13 cellular contexts compared by ENCODE assay signal in the genomic region with DNA sequence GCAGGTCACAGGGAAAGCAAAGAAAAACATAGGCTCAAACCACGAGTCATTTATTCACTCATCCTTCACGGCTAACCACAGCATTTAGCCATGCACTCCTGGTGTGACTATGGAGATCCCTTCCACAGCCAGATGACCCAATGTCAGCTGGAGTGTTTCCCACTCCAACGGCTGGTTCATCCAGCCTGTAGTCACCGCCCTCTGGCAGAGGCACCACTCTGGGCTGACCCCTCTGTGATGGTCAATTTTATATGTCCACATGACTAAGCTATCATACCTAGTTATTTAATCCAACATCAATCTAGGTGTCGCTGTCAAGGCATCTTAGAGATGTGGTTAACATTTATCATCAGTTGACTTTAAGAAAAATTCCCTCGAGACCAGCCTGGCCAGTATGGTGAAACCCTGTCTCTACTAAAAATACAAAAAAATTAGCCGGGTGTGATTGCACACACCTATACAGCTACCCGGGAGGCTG. TPM values are rescaled to one million over a fixed set of nuclear protein-coding genes. Genes with fewer than 3 reads are reported as not detected.
A peak's percentile ranks its signal among the peaks of the same experiment; 100 is the strongest.
DNase-seq lines count a peak whose midpoint lies in the region; ATAC-seq and TF ChIP-seq lines count a peak whose summit lies in the region.
"Had no signal": no experiment of that assay in that cellular context is flagged by ENCODE, and none has a peak within 500 bp of the region (broad histone marks: within the 10 kb centered on the region; RNA-seq: fewer than 3 reads in every experiment).

No MANE protein-coding gene starts in this region.

- H3K9me3 Mint-ChIP-seq in HFFc6 = no peaks in the 10 kb centered on the region
- no peaks in the 10 kb centered on the region for H3K9me3 Mint-ChIP-seq in activated naive CD8-positive, alpha-beta T cell treated with anti-CD3 and anti-CD28 coated beads for 36 hours

- DNase-seq in AG10803 (ENCODE audit: low read depth) (peak; percentile 80), HFFc6 (peak; percentile 64), kidney epithelial cell (ENCODE audit: low read depth) (peak; percentile 69)
- no peak for DNase-seq in activated naive CD8-positive, alpha-beta T cell treated with anti-CD3 and anti-CD28 coated beads for 36 hours
- DNase-seq: effector memory CD4-positive, alpha-beta T cell; left colon; NCI-H1436 treated with DMSO at 0.1 percent for 48 hours; SHP77 treated with DMSO at 0.1 percent for 48 hours; spleen had no signal

- no peak overlapping the region for H3K4me3 ChIP-seq in AG10803 (ENCODE audit: low read length)
- H3K4me3 ChIP-seq in kidney epithelial cell (ENCODE audit: low read depth, low read length) = no peak overlapping the region
- H3K4me3 ChIP-seq: spleen had no signal

- H3K4me3 Mint-ChIP-seq in HFFc6 = no peak overlapping the region
- no peak overlapping the region for H3K4me3 Mint-ChIP-seq in activated naive CD8-positive, alpha-beta T cell treated with anti-CD3 and anti-CD28 coated beads for 36 hours

- H3K27ac Mint-ChIP-seq in HFFc6 = no peak overlapping the region
- peak overlapping the region; percentile 78 for H3K27ac Mint-ChIP-seq in activated naive CD8-positive, alpha-beta T cell treated with anti-CD3 and anti-CD28 coated beads for 36 hours

- no peak for TF ChIP-seq CTCF in AG10803 (conservative IDR thresholded peaks at IDR 0.05; ENCODE audit: low read length)
- TF ChIP-seq CTCF in HFFc6 (IDR thresholded peaks at IDR 0.05) = no peak
- TF ChIP-seq CTCF in kidney epithelial cell (IDR thresholded peaks at IDR 0.05; ENCODE audit: insufficient read depth, low read length, poor library complexity, severe bottlenecking) = no peak

- no peak for ATAC-seq in GM21619 (IDR thresholded peaks at IDR 0.05; ENCODE audit: unreplicated experiment)
- ATAC-seq in GM21390 (IDR thresholded peaks at IDR 0.05; ENCODE audit: unreplicated experiment) = no peak
- no peak for ATAC-seq in GM21717 (IDR thresholded peaks at IDR 0.05; ENCODE audit: unreplicated experiment)
- ATAC-seq in GM21360 (IDR thresholded peaks at IDR 0.05; ENCODE audit: unreplicated experiment) = no peak

- H3K36me3 Mint-ChIP-seq in HFFc6 (ENCODE audit: low read depth) = no peaks in the 10 kb centered on the region
- peaks cover 32% of the 10 kb centered on the region for H3K36me3 Mint-ChIP-seq in activated naive CD8-positive, alpha-beta T cell treated with anti-CD3 and anti-CD28 coated beads for 36 hours

- no peaks in the 10 kb centered on the region for H3K27me3 ChIP-seq in kidney epithelial cell (ENCODE audit: control insufficient read depth, insufficient read depth, low read length)
- H3K27me3 ChIP-seq: spleen had no signal

- no peaks in the 10 kb centered on the region for H3K36me3 ChIP-seq in kidney epithelial cell (ENCODE audit: control insufficient read depth, insufficient read depth, low read length)
- H3K36me3 ChIP-seq: spleen had no signal

- H3K27me3 Mint-ChIP-seq in HFFc6 (ENCODE audit: insufficient read depth) = peaks cover 42% of the 10 kb centered on the region
- H3K27me3 Mint-ChIP-seq in activated naive CD8-positive, alpha-beta T cell treated with anti-CD3 and anti-CD28 coated beads for 36 hours = no peaks in the 10 kb centered on the region

- peaks cover 27% of the 10 kb centered on the region for H3K4me1 Mint-ChIP-seq in HFFc6 (ENCODE audit: low read depth)
- peaks cover 74% of the 10 kb centered on the region for H3K4me1 Mint-ChIP-seq in activated naive CD8-positive, alpha-beta T cell treated with anti-CD3 and anti-CD28 coated beads for 36 hours

RNA-seq across cellular contexts. Expression of gene PHF19, which starts 9.5 kb away (rescaled TPM):
- total RNA-seq in HFFc6 (2021; fragmentation: NEBNext Ultra II Directional; extraction: Animal tissue kit (Norgen Biotek cat#: 25700)) = 10 to 100 TPM; 49.1 to 83.4 (median 75.7) TPM
- total RNA-seq in activated naive CD8-positive, alpha-beta T cell treated with anti-CD3 and anti-CD28 coated beads for 36 hours = 100 to 1,000 TPM; 216 to 226 TPM
- 14.9 and 18.5 TPM in 2 replicates for total RNA-seq in kidney epithelial cell

RNA-seq across cellular contexts. Expression of gene TRAF1, which starts 40.1 kb away (rescaled TPM):
- total RNA-seq in HFFc6 (2021; fragmentation: NEBNext Ultra II Directional; extraction: Animal tissue kit (Norgen Biotek cat#: 25700)) = 1 to 10 TPM in 1 of 6 experiments, under 1 TPM in 5; 0.54 to 1.0 (median 0.87) TPM
- total RNA-seq in activated naive CD8-positive, alpha-beta T cell treated with anti-CD3 and anti-CD28 coated beads for 36 hours = 100 to 1,000 TPM; 169 to 170 TPM
- 7.5 and 13.2 TPM in 2 replicates for total RNA-seq in kidney epithelial cell

RNA-seq across cellular contexts. Expression of gene PSMD5, which starts 43.8 kb away (rescaled TPM):
- 10 to 100 TPM; 56.9 to 63.2 (median 60.1) TPM for total RNA-seq in HFFc6 (2021; fragmentation: NEBNext Ultra II Directional; extraction: Animal tissue kit (Norgen Biotek cat#: 25700))
- total RNA-seq in activated naive CD8-positive, alpha-beta T cell treated with anti-CD3 and anti-CD28 coated beads for 36 hours = 10 to 100 TPM; 69.0 to 69.3 TPM
- 39.6 and 44.4 TPM in 2 replicates for total RNA-seq in kidney epithelial cell

Comparison
In these comparisons a context has a peak if more than half of its experiments do, and no peak if none do; other contexts are left out.
1. RNA of gene TRAF1, which starts 40.1 kb away (total RNA-seq): 169 to 170 TPM in activated naive CD8-positive, alpha-beta T cell treated with anti-CD3 and anti-CD28 coated beads for 36 hours; 7.5 to 13.2 TPM in kidney epithelial cell and 0.54 to 1.0 TPM in HFFc6; every median in the first group is over 10 times any median in the second.